ENCODE assay signal across 9 cellular contexts in the genomic region with DNA sequence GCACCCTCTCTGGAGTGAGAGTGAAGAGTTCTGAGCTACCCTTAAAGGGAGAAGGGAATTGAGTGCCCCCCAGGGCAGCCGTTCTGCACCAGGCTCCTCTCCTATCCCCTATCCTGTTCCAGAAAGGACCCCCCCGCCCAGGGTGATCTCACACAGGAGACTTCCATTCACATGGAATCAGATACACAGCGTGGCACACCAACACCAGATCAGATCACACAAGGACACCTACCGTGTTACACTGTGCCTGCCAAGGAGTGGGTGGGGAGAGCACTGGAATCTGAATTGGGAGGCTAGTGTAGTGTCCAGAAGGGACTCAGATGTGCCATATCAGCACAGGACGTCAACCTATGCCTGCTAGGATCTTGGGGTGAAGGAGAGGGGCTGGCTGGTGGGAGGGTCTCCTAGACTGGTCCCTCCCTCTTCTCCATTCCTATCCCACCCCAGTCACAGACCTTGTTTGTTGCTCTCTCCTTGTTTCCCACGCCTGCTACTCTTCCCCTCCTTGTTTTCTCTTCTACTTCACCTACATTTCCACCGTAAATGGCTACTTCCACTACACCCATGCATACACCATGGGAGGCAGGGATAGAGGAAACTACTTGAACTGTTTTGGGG. TPM values are rescaled to one million over a fixed set of nuclear protein-coding genes. Genes with fewer than 3 reads are reported as not detected.
DNase-seq lines count a peak whose midpoint lies in the region; ATAC-seq and TF ChIP-seq lines count a peak whose summit lies in the region.
"Had no signal": no experiment of that assay in that cellular context is flagged by ENCODE, and none has a peak within 500 bp of the region (broad histone marks: within the 10 kb centered on the region; RNA-seq: fewer than 3 reads in every experiment).

No MANE protein-coding gene starts in this region.

- H3K4me3 Mint-ChIP-seq in activated naive CD4-positive, alpha-beta T cell treated with anti-CD3 and anti-CD28 coated beads, Interleukin-2, amount 50 U/mL, for 24 hours, result peak overlapping the region; percentile 5
- H3K4me3 Mint-ChIP-seq in type B pancreatic cell, result peak overlapping the region; percentile 97

- TF ChIP-seq CTCF in astrocyte of the spinal cord (IDR thresholded peaks at IDR 0.05; ENCODE audit: low read depth, low read length) (no peak), right lobe of liver (IDR thresholded peaks at IDR 0.05) (no peak), type B pancreatic cell (conservative IDR thresholded peaks at IDR 0.05) (no peak)

- no peaks in the 10 kb centered on the region for H3K36me3 Mint-ChIP-seq in activated naive CD4-positive, alpha-beta T cell treated with anti-CD3 and anti-CD28 coated beads, Interleukin-2, amount 50 U/mL, for 24 hours
- H3K36me3 Mint-ChIP-seq in type B pancreatic cell, result peaks cover 12% of the 10 kb centered on the region

- H3K27me3 Mint-ChIP-seq in activated naive CD4-positive, alpha-beta T cell treated with anti-CD3 and anti-CD28 coated beads, Interleukin-2, amount 50 U/mL, for 24 hours, result peaks cover 18% of the 10 kb centered on the region
- peaks cover 44% of the 10 kb centered on the region for H3K27me3 Mint-ChIP-seq in type B pancreatic cell

- peak overlapping the region; percentile 76 to 93 (median 77) for H3K27ac ChIP-seq in right lobe of liver

- intact Hi-C loops in right lobe of liver (cut with DNase I), result no loop called here

- 8% methylated on average over 4 of the region's 7 CpGs for WGBS in right lobe of liver (ENCODE audit: insufficient coverage, low coverage, low lambda C conversion rate, missing lambda C conversion rate)

- no peaks in the 10 kb centered on the region for H3K27me3 ChIP-seq in right lobe of liver

- H3K4me1 Mint-ChIP-seq in activated naive CD4-positive, alpha-beta T cell treated with anti-CD3 and anti-CD28 coated beads, Interleukin-2, amount 50 U/mL, for 24 hours, result peaks cover 60% of the 10 kb centered on the region
- H3K4me1 Mint-ChIP-seq in type B pancreatic cell (ENCODE audit: unreplicated experiment), result peaks cover 48% of the 10 kb centered on the region

- peaks cover 0 to 51% (median 8%) of the 10 kb centered on the region in 4 donors for H3K4me1 ChIP-seq in right lobe of liver

- H3K9me3 Mint-ChIP-seq in activated naive CD4-positive, alpha-beta T cell treated with anti-CD3 and anti-CD28 coated beads, Interleukin-2, amount 50 U/mL, for 24 hours, result no peaks in the 10 kb centered on the region
- H3K9me3 Mint-ChIP-seq in type B pancreatic cell, result no peaks in the 10 kb centered on the region

- peaks cover 0 to 17% (median 5%) of the 10 kb centered on the region in 4 donors for H3K36me3 ChIP-seq in right lobe of liver

- ATAC-seq in right lobe of liver (no peak), GM18519 (IDR thresholded peaks at IDR 0.05; ENCODE audit: low FRiP score, unreplicated experiment) (no peak)

- TF ChIP-seq POLR2A in right lobe of liver (IDR thresholded peaks at IDR 0.05), result no peak

- in situ Hi-C loops in astrocyte of the spinal cord (cut with HindIII; ENCODE audit: low sequenced_read_pairs), result no loop called here

- H3K27ac Mint-ChIP-seq in activated naive CD4-positive, alpha-beta T cell treated with anti-CD3 and anti-CD28 coated beads, Interleukin-2, amount 50 U/mL, for 24 hours, result peak overlapping the region; percentile 10
- H3K27ac Mint-ChIP-seq in type B pancreatic cell, result peak overlapping the region; percentile 96

- H3K4me3 ChIP-seq in astrocyte of the spinal cord (ENCODE audit: low read depth, low read length), result peak overlapping the region; percentile 93
- H3K4me3 ChIP-seq in right lobe of liver, result peak overlapping the region; percentile 79 to 93 (median 85)

- H3K9me3 ChIP-seq in right lobe of liver, result no peaks in the 10 kb centered on the region

- DNase-seq in activated naive CD4-positive, alpha-beta T cell treated with Interleukin-2 at 50 U/mL for 16 hours, result no peak
- peak; percentile 33 for DNase-seq in astrocyte of the spinal cord (ENCODE audit: low read depth, low spot score)
- DNase-seq in right lobe of liver, result no peak
- no peak for DNase-seq in type B pancreatic cell (ENCODE audit: extremely low spot score, unreplicated experiment)
- no peak for DNase-seq in kidney tubule cell (ENCODE audit: low spot score)
- DNase-seq in NAMALWA (ENCODE audit: low spot score), result no peak

RNA-seq across cellular contexts. Expression of a gene that starts 2.3 kb away (rescaled TPM):
- total RNA-seq in right lobe of liver, result 100 to 1,000 TPM; 113 to 484 (median 404) TPM
- 191 and 395 TPM in 2 replicates for total RNA-seq in type B pancreatic cell (ENCODE audit: low replicate concordance)

RNA-seq across cellular contexts. Expression of a gene that starts 3.8 kb away (rescaled TPM):
- total RNA-seq in right lobe of liver (1 to 10 TPM in 4 of 6 experiments, under 1 TPM in 2; 0.18 to 2.3 (median 1.4) TPM), type B pancreatic cell (ENCODE audit: low replicate concordance) (0.52 and 2.6 TPM in 2 replicates)
- total RNA-seq: SK-MEL-5 had no signal

RNA-seq across cellular contexts. Expression of a gene that starts 15.6 kb away (rescaled TPM):
- total RNA-seq in right lobe of liver, result 100 to 1,000 TPM; 104 to 185 (median 134) TPM
- 187 and 371 TPM in 2 replicates for total RNA-seq in type B pancreatic cell (ENCODE audit: low replicate concordance)

RNA-seq across cellular contexts. Expression of a gene that starts 20.8 kb away (rescaled TPM):
- total RNA-seq in right lobe of liver (10 to 100 TPM; 10.0 to 41.6 (median 28.1) TPM), type B pancreatic cell (ENCODE audit: low replicate concordance) (0.64 and 0.65 TPM in 2 replicates)

RNA-seq across cellular contexts. Expression of a gene that starts 44.6 kb away (rescaled TPM):
- total RNA-seq in right lobe of liver (10 to 100 TPM; 26.7 to 49.5 (median 30.6) TPM), type B pancreatic cell (ENCODE audit: low replicate concordance) (35.4 and 94.5 TPM in 2 replicates)
